Comparison of ENCODE assay signal across 15 cellular contexts in the genomic region with DNA sequence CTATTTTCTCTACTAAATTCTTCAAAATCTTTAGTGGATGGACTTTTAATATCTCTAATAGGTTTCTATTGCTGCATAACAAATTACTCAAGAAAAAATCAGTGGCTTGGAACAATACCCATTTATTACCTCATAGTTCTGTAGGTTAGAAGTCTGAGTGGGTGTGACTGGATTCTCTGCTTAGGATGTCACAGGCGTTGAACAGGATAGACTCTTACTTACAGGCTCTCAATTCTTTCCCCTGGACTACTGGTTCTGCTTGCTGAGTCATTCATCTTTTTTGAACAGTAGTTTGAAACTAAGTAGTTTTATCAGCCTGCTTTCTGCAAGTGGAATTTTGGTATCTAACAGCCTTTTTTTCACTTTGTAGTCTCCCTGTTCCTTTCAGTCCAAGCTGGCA.
A peak's percentile ranks its signal among the peaks of the same experiment; 100 is the strongest.
DNase-seq lines count a peak whose midpoint lies in the region; ATAC-seq, FAIRE-seq and TF ChIP-seq lines count a peak whose summit lies in the region.
"Had no signal": no experiment of that assay in that cellular context is flagged by ENCODE, and none has a peak within 500 bp of the region (broad histone marks: within the 10 kb centered on the region; RNA-seq: fewer than 3 reads in every experiment).

No MANE protein-coding gene starts in this region.

- ATAC-seq in GM21526 (IDR thresholded peaks at IDR 0.05; ENCODE audit: low FRiP score, unreplicated experiment) = no peak
- ATAC-seq: naive thymus-derived CD4-positive, alpha-beta T cell had no signal

- peak overlapping the region; percentile 15 for H3K4me2 ChIP-seq in GM23248 (ENCODE audit: unreplicated experiment)

- no peaks in the 10 kb centered on the region for H3K9me3 Mint-ChIP-seq in endodermal cell
- no peaks in the 10 kb centered on the region for H3K9me3 Mint-ChIP-seq in activated CD4-positive, alpha-beta T cell treated with anti-CD3 and anti-CD28 coated beads, Interleukin-2, amount 10 ng/mL, durations not matched to agents 24 days and 14 days
- H3K9me3 Mint-ChIP-seq: T-helper 2 cell treated with Interferon-gamma antibody and Interleukin-4, amounts not matched to agents 5 μg/mL and 100 μg/mL, for 36 hours had no signal

- H3K4me1 ChIP-seq in GM23248 (ENCODE audit: insufficient read depth) (peaks cover 33% of the 10 kb centered on the region), endodermal cell (ENCODE audit: control insufficient read depth, insufficient read depth, low read length) (peaks cover 8% of the 10 kb centered on the region)
- H3K4me1 ChIP-seq: upper lobe of left lung had no signal

- in situ Hi-C loops in GM23248 (cut with MboI) = no loop called here

- H3K27me3 ChIP-seq in GM23248 (replicated peaks; ENCODE audit: insufficient read depth) (no peaks in the 10 kb centered on the region), endodermal cell (ENCODE audit: control insufficient read depth, insufficient read depth, low read length, poor library complexity, severe bottlenecking) (no peaks in the 10 kb centered on the region)
- H3K27me3 ChIP-seq: heart left ventricle, upper lobe of left lung had no signal

- WGBS in GM23248 (ENCODE audit: low coverage in 1 of 2, low lambda C conversion rate in 2 of 2, missing lambda C conversion rate in 2 of 2), 2 experiments = 8 to 18% methylated on average over 1 of the region's 1 CpG
- 100% methylated on average over 1 of the region's 1 CpG for WGBS in endodermal cell (ENCODE audit: insufficient coverage in 1 of 2, insufficient read length in 1 of 2), 2 experiments

- H3K9me3 ChIP-seq in GM23248 (ENCODE audit: low read depth) = no peaks in the 10 kb centered on the region
- no peaks in the 10 kb centered on the region for H3K9me3 ChIP-seq in endodermal cell (ENCODE audit: control insufficient read depth, low read length)
- H3K9me3 ChIP-seq: upper lobe of left lung had no signal

- H2AFZ ChIP-seq in GM23248 = peak overlapping the region; percentile 20; the same call in 1 of the 2 replicates

- H3K4me1 Mint-ChIP-seq in endodermal cell = peaks cover 32% of the 10 kb centered on the region
- H3K4me1 Mint-ChIP-seq in activated CD4-positive, alpha-beta T cell treated with anti-CD3 and anti-CD28 coated beads, Interleukin-2, amount 10 ng/mL, durations not matched to agents 24 days and 14 days = no peaks in the 10 kb centered on the region
- H3K4me1 Mint-ChIP-seq: naive thymus-derived CD4-positive, alpha-beta T cell had no signal

- intact Hi-C loops in activated CD4-positive, alpha-beta T cell treated with anti-CD3 and anti-CD28 coated beads, Interleukin-2, amount 10 ng/mL, durations not matched to agents 24 days and 14 days (cut with micrococcal nuclease) = no loop called here

- H3K79me2 ChIP-seq in GM23248 (ENCODE audit: insufficient read depth) = no peaks in the 10 kb centered on the region

- H3K4me3 ChIP-seq in GM23248 = no peak overlapping the region
- no peak overlapping the region for H3K4me3 ChIP-seq in fibroblast of mammary gland (ENCODE audit: control insufficient read depth, low read depth, low read length)
- H3K4me3 ChIP-seq in endodermal cell (ENCODE audit: low read length) = no peak overlapping the region
- H3K4me3 ChIP-seq: heart left ventricle, upper lobe of left lung had no signal

- H3F3A ChIP-seq in GM23248 (ENCODE audit: insufficient read depth) = peaks cover 19% of the 10 kb centered on the region

- no peak overlapping the region for H3K27ac Mint-ChIP-seq in endodermal cell
- no peak overlapping the region for H3K27ac Mint-ChIP-seq in activated CD4-positive, alpha-beta T cell treated with anti-CD3 and anti-CD28 coated beads, Interleukin-2, amount 10 ng/mL, durations not matched to agents 24 days and 14 days
- H3K27ac Mint-ChIP-seq: naive thymus-derived CD4-positive, alpha-beta T cell; T-helper 2 cell treated with Interferon-gamma antibody and Interleukin-4, amounts not matched to agents 5 μg/mL and 100 μg/mL, for 36 hours had no signal

- FAIRE-seq in RCC 7860 (lab: Jason Lieb, UNC) = peak; percentile 93

- no peaks in the 10 kb centered on the region for H4K20me1 ChIP-seq in GM23248 (ENCODE audit: insufficient read depth)

- DNase-seq in GM23248 (peak; percentile 92), RCC 7860 (ENCODE audit: low spot score) (peak; percentile 84), fibroblast of mammary gland (ENCODE audit: low read depth) (peak; percentile 93), renal cortical epithelial cell (ENCODE audit: low read depth) (peak; percentile 83), endodermal cell (no peak), GM19240 (ENCODE audit: insufficient read length, low spot score) (no peak)
- DNase-seq in activated CD4-positive, alpha-beta T cell treated with anti-CD3 and anti-CD28 coated beads, Interleukin-2, amount 10 ng/mL, durations not matched to agents 24 days and 14 days = no peak
- DNase-seq: amniotic stem cell; heart left ventricle; naive thymus-derived CD4-positive, alpha-beta T cell; NCI-H510A treated with DMSO at 0.1 percent for 48 hours; upper lobe of left lung had no signal

- H3K36me3 ChIP-seq in GM23248 (ENCODE audit: low read depth) (no peaks in the 10 kb centered on the region), endodermal cell (ENCODE audit: control insufficient read depth, insufficient read depth, low read length) (no peaks in the 10 kb centered on the region)
- H3K36me3 ChIP-seq: heart left ventricle, upper lobe of left lung had no signal

- no peak for TF ChIP-seq CTCF in fibroblast of mammary gland (conservative IDR thresholded peaks at IDR 0.05; ENCODE audit: control insufficient read depth, insufficient read depth, low read depth, low read length)
- TF ChIP-seq CTCF in endodermal cell (conservative IDR thresholded peaks at IDR 0.05) = no peak

- peak overlapping the region; percentile 54 for H3K27ac ChIP-seq in GM23248
- no peak overlapping the region for H3K27ac ChIP-seq in endodermal cell (ENCODE audit: low read depth, low read length)
- H3K27ac ChIP-seq: C4-2B, heart left ventricle, upper lobe of left lung had no signal

- H3K27me3 Mint-ChIP-seq in endodermal cell (ENCODE audit: insufficient read depth) = no peaks in the 10 kb centered on the region
- no peaks in the 10 kb centered on the region for H3K27me3 Mint-ChIP-seq in activated CD4-positive, alpha-beta T cell treated with anti-CD3 and anti-CD28 coated beads, Interleukin-2, amount 10 ng/mL, durations not matched to agents 24 days and 14 days
- H3K27me3 Mint-ChIP-seq: naive thymus-derived CD4-positive, alpha-beta T cell had no signal

- no peaks in the 10 kb centered on the region for H3K36me3 Mint-ChIP-seq in endodermal cell (ENCODE audit: low read depth)
- no peaks in the 10 kb centered on the region for H3K36me3 Mint-ChIP-seq in activated CD4-positive, alpha-beta T cell treated with anti-CD3 and anti-CD28 coated beads, Interleukin-2, amount 10 ng/mL, durations not matched to agents 24 days and 14 days (ENCODE audit: low read depth)
- H3K36me3 Mint-ChIP-seq: naive thymus-derived CD4-positive, alpha-beta T cell had no signal

- no peak overlapping the region for H3K4me3 Mint-ChIP-seq in endodermal cell
- H3K4me3 Mint-ChIP-seq in activated CD4-positive, alpha-beta T cell treated with anti-CD3 and anti-CD28 coated beads, Interleukin-2, amount 10 ng/mL, durations not matched to agents 24 days and 14 days = no peak overlapping the region
- H3K4me3 Mint-ChIP-seq: naive thymus-derived CD4-positive, alpha-beta T cell; T-helper 2 cell treated with Interferon-gamma antibody and Interleukin-4, amounts not matched to agents 5 μg/mL and 100 μg/mL, for 36 hours had no signal

- H3K9me2 ChIP-seq in GM23248 (ENCODE audit: insufficient read depth) = no peaks in the 10 kb centered on the region

- H3K9ac ChIP-seq in GM23248 (no peak overlapping the region), endodermal cell (ENCODE audit: extremely low read depth, low read length, poor library complexity, severe bottlenecking) (no peak overlapping the region)

Comparison
In these comparisons a context has a peak if more than half of its experiments do, and no peak if none do; other contexts are left out.
1. DNase-seq: peak in GM23248 (single experiment), RCC 7860 (single experiment), fibroblast of mammary gland (single experiment) and renal cortical epithelial cell (single experiment); none in endodermal cell (single experiment), activated CD4-positive, alpha-beta T cell treated with anti-CD3 and anti-CD28 coated beads, Interleukin-2, amount 10 ng/mL, durations not matched to agents 24 days and 14 days (single experiment) and GM19240 (single experiment).